ENCODE assay signal across 15 cellular contexts in the genomic region with DNA sequence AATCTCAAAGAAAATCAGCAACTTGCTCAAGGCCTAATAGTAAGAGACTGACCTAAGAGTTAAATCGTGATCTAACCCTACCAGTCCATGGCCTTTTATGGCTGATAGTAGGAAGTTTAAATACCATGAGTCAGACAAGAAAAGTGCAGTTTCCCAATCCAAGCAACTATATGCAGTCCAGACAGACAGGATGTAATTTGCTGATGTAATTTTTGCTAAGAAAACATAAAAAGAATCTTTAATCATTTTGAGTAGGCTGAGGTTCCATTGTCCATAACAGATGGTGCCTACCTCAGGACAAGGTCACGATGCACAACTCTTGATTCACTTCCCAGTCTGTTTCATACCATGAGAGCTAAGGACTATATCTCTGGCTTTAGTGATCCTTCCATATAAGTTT.
A peak's percentile ranks its signal among the peaks of the same experiment; 100 is the strongest.
DNase-seq lines count a peak whose midpoint lies in the region; ATAC-seq and TF ChIP-seq lines count a peak whose summit lies in the region.
"Had no signal": no experiment of that assay in that cellular context is flagged by ENCODE, and none has a peak within 500 bp of the region (broad histone marks: within the 10 kb centered on the region; RNA-seq: fewer than 3 reads in every experiment).

No MANE protein-coding gene starts in this region.

- H2BK5ac ChIP-seq in IMR-90 (ENCODE audit: low read depth, low read length, poor library complexity, severe bottlenecking): no peak overlapping the region

- no peak overlapping the region for H3K9ac ChIP-seq in IMR-90 (ENCODE audit: low read depth, low read length)

- BruUV-seq in IMR-90 (replicated peaks; lab: Mats Ljungman, UMichigan) (no TSS peak), A673 (replicated peaks; lab: Mats Ljungman, UMichigan) (no TSS peak)

- H2AK5ac ChIP-seq in IMR-90 (ENCODE audit: low read depth, low read length): no peak overlapping the region

- DNase-seq in AG20443 (ENCODE audit: low spot score) (peak; percentile 12), IMR-90 (peak; percentile 17), brain microvascular endothelial cell (peak; percentile 69), hepatocyte (ENCODE audit: low spot score) (peak; percentile 16), upper lobe of right lung (no peak), A673 (ENCODE audit: low spot score) (no peak), lower lobe of right lung (no peak)
- DNase-seq: activated naive CD4-positive, alpha-beta T cell treated with anti-CD3 and anti-CD28 coated beads for 36 hours; foreskin melanocyte; islet precursor cell; NCI-H1105 treated with DMSO at 0.1 percent for 48 hours; NCI-H510A treated with DMSO at 0.1 percent for 48 hours; right cardiac atrium had no signal

- H3K4me1 ChIP-seq in IMR-90 (ENCODE audit: control insufficient read depth, insufficient read depth, low read length): no peaks in the 10 kb centered on the region
- H3K4me1 ChIP-seq in hepatocyte (ENCODE audit: insufficient read depth): peaks cover 4% of the 10 kb centered on the region
- H3K4me1 ChIP-seq in upper lobe of right lung: no peaks in the 10 kb centered on the region
- H3K4me1 ChIP-seq in A673 (ENCODE audit: insufficient read depth, low read length, poor library complexity, severe bottlenecking): no peaks in the 10 kb centered on the region
- no peaks in the 10 kb centered on the region for H3K4me1 ChIP-seq in lower lobe of right lung

- H2BK15ac ChIP-seq in IMR-90 (ENCODE audit: low read depth, low read length): no peak overlapping the region

- H4K8ac ChIP-seq in IMR-90 (ENCODE audit: low read depth in 2 of 2, low read length in 2 of 2): no peak overlapping the region

- no peak for TF ChIP-seq POLR2A in IMR-90 (IDR thresholded peaks at IDR 0.05; ENCODE audit: low read depth, low read length)

- POLR2A ChIA-PET in IMR-90 (lab: Charles Lee; ENCODE audit: unreplicated experiment): no interaction called here
- POLR2A ChIA-PET in A673 (lab: Charles Lee; ENCODE audit: low non-redundant PET): no interaction called here

- ATAC-seq in IMR-90 (ENCODE audit: low read depth) (no peak), upper lobe of right lung (no peak), HG02571 (IDR thresholded peaks at IDR 0.05; ENCODE audit: unreplicated experiment) (no peak), lower lobe of right lung (no peak)
- ATAC-seq: right cardiac atrium, Right ventricle myocardium inferior had no signal

- H3K36me3 ChIP-seq in IMR-90 (ENCODE audit: control insufficient read depth, insufficient read depth, low read length) (no peaks in the 10 kb centered on the region), brain microvascular endothelial cell (replicated peaks) (no peaks in the 10 kb centered on the region), hepatocyte (replicated peaks; ENCODE audit: insufficient read depth, low read depth) (no peaks in the 10 kb centered on the region), upper lobe of right lung (no peaks in the 10 kb centered on the region), A673 (ENCODE audit: insufficient read depth, low read length, poor library complexity, severe bottlenecking) (no peaks in the 10 kb centered on the region), lower lobe of right lung (no peaks in the 10 kb centered on the region)

- no peak overlapping the region for H2AK9ac ChIP-seq in IMR-90 (replicated peaks; ENCODE audit: low read depth, low read length, poor library complexity)

- H3K79me1 ChIP-seq in IMR-90 (ENCODE audit: low read depth in 1 of 2, low read length in 2 of 2): no peaks in the 10 kb centered on the region

- no CpG with 5 or more reads among the region's 2 CpGs for WGBS in IMR-90 (ENCODE audit: extremely low coverage in 2 of 2, insufficient read length in 1 of 2), 2 experiments
- 55% methylated on average over 2 of the region's 2 CpGs for WGBS in hepatocyte (ENCODE audit: low lambda C conversion rate, missing lambda C conversion rate)

- H3K9me3 ChIP-seq in IMR-90 (ENCODE audit: control insufficient read depth, insufficient read depth, low read length): no peaks in the 10 kb centered on the region
- H3K9me3 ChIP-seq in hepatocyte (ENCODE audit: low read depth): no peaks in the 10 kb centered on the region
- no peaks in the 10 kb centered on the region for H3K9me3 ChIP-seq in upper lobe of right lung
- H3K9me3 ChIP-seq in A673 (ENCODE audit: low read depth, low read length, poor library complexity, severe bottlenecking): no peaks in the 10 kb centered on the region
- no peaks in the 10 kb centered on the region for H3K9me3 ChIP-seq in lower lobe of right lung

- H2AFZ ChIP-seq in IMR-90 (replicated peaks; ENCODE audit: low read length, poor library complexity) (no peak overlapping the region), hepatocyte (no peak overlapping the region)

- H3K9me2 ChIP-seq in hepatocyte (replicated peaks; ENCODE audit: insufficient read depth): no peaks in the 10 kb centered on the region

- H3K18ac ChIP-seq in IMR-90 (ENCODE audit: low read depth, low read length): no peak overlapping the region

- H3K4ac ChIP-seq in IMR-90 (ENCODE audit: low read depth, low read length): no peak overlapping the region

- intact Hi-C loops in IMR-90 (cut with micrococcal nuclease): no loop called here
- intact Hi-C loops in upper lobe of right lung (cut with DNase I): no loop called here
- intact Hi-C loops in A673 (cut with micrococcal nuclease; ENCODE audit: unreplicated experiment): no loop called here
- intact Hi-C loops in lower lobe of right lung (cut with DNase I): no loop called here

- in situ Hi-C loops in IMR-90 (cut with MboI; ENCODE audit: low sequenced_read_pairs): no loop called here
- in situ Hi-C loops in brain microvascular endothelial cell (cut with HindIII; ENCODE audit: low pct_ligation_motif_present, low sequenced_read_pairs): no loop called here

- no peak overlapping the region for H4K5ac ChIP-seq in IMR-90 (ENCODE audit: low read depth, low read length)

- H3K56ac ChIP-seq in IMR-90 (ENCODE audit: extremely low read depth, insufficient read depth, low read length): no peak overlapping the region

- H3K79me2 ChIP-seq in hepatocyte: no peaks in the 10 kb centered on the region

- no peak overlapping the region for H3K23ac ChIP-seq in IMR-90 (ENCODE audit: low read depth, low read length)

- H3K27ac ChIP-seq in IMR-90 (ENCODE audit: insufficient read depth, low read length) (no peak overlapping the region), brain microvascular endothelial cell (peak overlapping the region; percentile 50), hepatocyte (peak overlapping the region; percentile 59), upper lobe of right lung (no peak overlapping the region), A673 (ENCODE audit: low read depth, low read length, poor library complexity, severe bottlenecking) (no peak overlapping the region), lower lobe of right lung (no peak overlapping the region)

- TF ChIP-seq CTCF in IMR-90 (conservative IDR thresholded peaks at IDR 0.05; ENCODE audit: low read depth, low read length) (no peak), brain microvascular endothelial cell (IDR thresholded peaks at IDR 0.05; ENCODE audit: low read depth, low read length, missing control alignments) (no peak), hepatocyte (IDR thresholded peaks at IDR 0.05; ENCODE audit: poor library complexity) (no peak), upper lobe of right lung (IDR thresholded peaks at IDR 0.05) (no peak), A673 (conservative IDR thresholded peaks at IDR 0.05; ENCODE audit: low read depth, low read length) (no peak), lower lobe of right lung (IDR thresholded peaks at IDR 0.05) (no peak)

- H3K27me3 ChIP-seq in IMR-90 (ENCODE audit: control insufficient read depth, insufficient read depth, low read length) (no peaks in the 10 kb centered on the region), brain microvascular endothelial cell (replicated peaks) (no peaks in the 10 kb centered on the region), hepatocyte (no peaks in the 10 kb centered on the region), upper lobe of right lung (no peaks in the 10 kb centered on the region), A673 (replicated peaks; ENCODE audit: insufficient read depth, low read depth, low read length, poor library complexity) (no peaks in the 10 kb centered on the region), lower lobe of right lung (ENCODE audit: low read depth) (no peaks in the 10 kb centered on the region)

- H3K4me3 ChIP-seq in IMR-90 (ENCODE audit: insufficient read depth, low read depth, low read length): no peak overlapping the region
- no peak overlapping the region for H3K4me3 ChIP-seq in brain microvascular endothelial cell (ENCODE audit: low read depth, low read length)
- H3K4me3 ChIP-seq in hepatocyte: no peak overlapping the region
- no peak overlapping the region for H3K4me3 ChIP-seq in upper lobe of right lung
- no peak overlapping the region for H3K4me3 ChIP-seq in A673 (ENCODE audit: low read depth, low read length, poor library complexity, severe bottlenecking)
- no peak overlapping the region for H3K4me3 ChIP-seq in lower lobe of right lung

- no peak for TF ChIP-seq RAD21 in IMR-90 (IDR thresholded peaks at IDR 0.05; ENCODE audit: low read length)

- dilution Hi-C loops in IMR-90 (cut with HindIII; ENCODE audit: low sequenced_read_pairs, unreplicated experiment): no loop called here

- CTCF ChIA-PET in IMR-90 (lab: Yijun Ruan, JAX): no interaction called here
- CTCF ChIA-PET in A673 (lab: Charles Lee): no interaction called here

- H2BK20ac ChIP-seq in IMR-90 (ENCODE audit: low read depth, low read length): no peak overlapping the region

- H3K4me2 ChIP-seq in IMR-90 (ENCODE audit: low read depth, low read length): no peak overlapping the region
- H3K4me2 ChIP-seq in hepatocyte: no peak overlapping the region

- no peaks in the 10 kb centered on the region for H3K9me1 ChIP-seq in IMR-90 (ENCODE audit: insufficient read depth, low read length)

- no peak overlapping the region for H3K14ac ChIP-seq in IMR-90 (replicated peaks; ENCODE audit: low read depth, low read length)

- no peak overlapping the region for H2BK120ac ChIP-seq in IMR-90 (ENCODE audit: low read depth, low read length)

- H4K20me1 ChIP-seq in IMR-90 (ENCODE audit: insufficient read depth, low read length): no peaks in the 10 kb centered on the region
- no peaks in the 10 kb centered on the region for H4K20me1 ChIP-seq in hepatocyte (ENCODE audit: insufficient read depth, poor library complexity, severe bottlenecking)

- H4K91ac ChIP-seq in IMR-90 (ENCODE audit: insufficient read depth, low read depth, low read length): no peak overlapping the region

TF ChIP-seq in IMR-90, 13 proteins besides CTCF, POLR2A, EP300 and RAD21:
- TF ChIP-seq RCOR1 (IDR thresholded peaks at IDR 0.05; ENCODE audit: insufficient replicate concordance, low read length) (no peak), CEBPB (IDR thresholded peaks at IDR 0.05; ENCODE audit: low read depth, low read length) (peak; percentile 58)

Comparison
In these comparisons a context has a peak if more than half of its experiments do, and no peak if none do; other contexts are left out.
1. DNase-seq: peak in AG20443 (single experiment), IMR-90 (single experiment), brain microvascular endothelial cell (single experiment) and hepatocyte (single experiment); none in upper lobe of right lung (single experiment), A673 (single experiment) and lower lobe of right lung (single experiment).
2. H3K27ac ChIP-seq: peak in brain microvascular endothelial cell (single experiment) and hepatocyte (single experiment); none in IMR-90 (single experiment), upper lobe of right lung (single experiment), A673 (single experiment) and lower lobe of right lung (single experiment).